ENCODE assay signal across 4 cellular contexts in the genomic region with DNA sequence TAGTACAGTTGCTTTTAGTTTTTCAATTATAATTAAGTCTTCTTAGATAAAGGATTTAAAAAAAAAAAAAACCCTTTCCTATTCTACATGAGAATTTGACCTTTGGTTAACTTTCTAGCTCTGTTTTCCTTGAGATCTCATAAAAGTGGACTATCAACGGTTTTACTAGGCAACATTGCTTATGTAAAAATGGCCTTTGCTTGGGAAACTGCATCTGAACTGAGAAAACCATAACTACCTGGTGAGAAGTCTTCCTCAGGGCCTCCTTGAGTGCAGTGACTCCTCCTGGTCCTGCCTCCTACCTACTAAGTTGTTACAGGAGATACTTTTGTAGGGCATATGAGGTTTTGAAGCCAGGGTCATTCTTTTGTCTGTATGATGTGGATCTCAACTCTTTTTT.
"Had no signal": no experiment of that assay in that cellular context is flagged by ENCODE, and none has a peak within 500 bp of the region (broad histone marks: within the 10 kb centered on the region; RNA-seq: fewer than 3 reads in every experiment).

No MANE protein-coding gene starts in this region.

- H3K4me2 ChIP-seq: GM23338 had no signal

- H3K4me3 Mint-ChIP-seq: GM23338, H9, IgD-negative memory B cell had no signal

- H2AFZ ChIP-seq: GM23338 had no signal

- H3K4me3 ChIP-seq: GM23338 had no signal

- H3K27me3 Mint-ChIP-seq: IgD-negative memory B cell had no signal

- DNase-seq: H9, HCEC 1CT had no signal

- H3K27ac Mint-ChIP-seq: GM23338, H9, IgD-negative memory B cell had no signal

- ATAC-seq: GM23338 had no signal

- H3K4me1 Mint-ChIP-seq: GM23338 had no signal
